In genomic region chr4:172009461-172009860, GRCh38 we compare ENCODE assay signal across 23 cellular contexts.
"Had no signal": no experiment of that assay in that cellular context is flagged by ENCODE, and none has a peak within 500 bp of the region (broad histone marks: within the 10 kb centered on the region; RNA-seq: fewer than 3 reads in every experiment).

No MANE protein-coding gene starts in this region.

- DNase-seq: effector memory CD8-positive, alpha-beta T cell; foreskin fibroblast; heart left ventricle; hypothalamus; kidney glomerular epithelial cell; mammary epithelial cell; naive thymus-derived CD4-positive, alpha-beta T cell; psoas muscle; sigmoid colon; stimulated activated CD4-positive, alpha-beta T cell treated with anti-CD3 and anti-CD28 coated beads, Interleukin-2, amount 100 ng/mL, for 24 hours; stimulated activated CD4-positive, alpha-beta T cell treated with anti-CD3 and anti-CD28 coated beads, Interleukin-4, amount 100 ng/mL, for 4 hours; stimulated activated naive B cell treated with anti-CD40 and anti-IgM and Interleukin-4, amounts not matched to agents 10 μg/mL and 1 μg/mL and 100 μg/mL, for 72 hours; stomach; substantia nigra; transverse colon had no signal

- H3K9me3 ChIP-seq: esophagus muscularis mucosa, heart left ventricle, neutrophil, psoas muscle, sigmoid colon, stomach, thoracic aorta, transverse colon had no signal

- ATAC-seq: effector memory CD8-positive, alpha-beta T cell; heart left ventricle; naive thymus-derived CD4-positive, alpha-beta T cell; psoas muscle; stimulated activated naive B cell treated with anti-CD40 and anti-IgM and Interleukin-4, amounts not matched to agents 10 μg/mL and 1 μg/mL and 100 μg/mL, for 72 hours had no signal

- FAIRE-seq: colon, islet of Langerhans had no signal

- H3K27me3 Mint-ChIP-seq: dendritic cell treated with granulocyte-macrophage colony-stimulating factor and Interleukin-4, amounts not matched to agents 40 ng/mL and 50 ng/mL, for 4 days; effector memory CD8-positive, alpha-beta T cell; naive thymus-derived CD4-positive, alpha-beta T cell had no signal

- H3K4me1 Mint-ChIP-seq: stimulated activated naive B cell treated with anti-CD40 and anti-IgM and Interleukin-4, amounts not matched to agents 10 μg/mL and 1 μg/mL and 100 μg/mL, for 72 hours had no signal

- H3K27me3 ChIP-seq: esophagus muscularis mucosa, heart left ventricle, neutrophil, sigmoid colon, stomach, transverse colon had no signal

- H3K36me3 Mint-ChIP-seq: naive thymus-derived CD4-positive, alpha-beta T cell; stimulated activated naive B cell treated with anti-CD40 and anti-IgM and Interleukin-4, amounts not matched to agents 10 μg/mL and 1 μg/mL and 100 μg/mL, for 72 hours had no signal

- H3K4me3 ChIP-seq: esophagus muscularis mucosa, heart left ventricle, psoas muscle, sigmoid colon, skin epidermis, stomach, thoracic aorta, transverse colon had no signal

- H3K4me1 ChIP-seq: esophagus muscularis mucosa, heart left ventricle, psoas muscle, sigmoid colon, stomach, transverse colon had no signal

- H3K4me3 Mint-ChIP-seq: dendritic cell treated with granulocyte-macrophage colony-stimulating factor and Interleukin-4, amounts not matched to agents 40 ng/mL and 50 ng/mL, for 4 days; effector memory CD8-positive, alpha-beta T cell; naive thymus-derived CD4-positive, alpha-beta T cell; stimulated activated naive B cell treated with anti-CD40 and anti-IgM and Interleukin-4, amounts not matched to agents 10 μg/mL and 1 μg/mL and 100 μg/mL, for 72 hours had no signal

- H3K36me3 ChIP-seq: esophagus muscularis mucosa, heart left ventricle, neutrophil, sigmoid colon, stomach, thoracic aorta, transverse colon had no signal

- H3K27ac ChIP-seq: epithelial cell of prostate, esophagus muscularis mucosa, heart left ventricle, neutrophil, psoas muscle, sigmoid colon, skin epidermis, stomach, thoracic aorta, transverse colon had no signal

- H3K9me3 Mint-ChIP-seq: dendritic cell treated with granulocyte-macrophage colony-stimulating factor and Interleukin-4, amounts not matched to agents 40 ng/mL and 50 ng/mL, for 4 days had no signal

- H3K27ac Mint-ChIP-seq: dendritic cell treated with granulocyte-macrophage colony-stimulating factor and Interleukin-4, amounts not matched to agents 40 ng/mL and 50 ng/mL, for 4 days; effector memory CD8-positive, alpha-beta T cell; naive thymus-derived CD4-positive, alpha-beta T cell; stimulated activated naive B cell treated with anti-CD40 and anti-IgM and Interleukin-4, amounts not matched to agents 10 μg/mL and 1 μg/mL and 100 μg/mL, for 72 hours had no signal
